Comparison of ENCODE assay signal across 8 cellular contexts in genomic region chr3:183161552-183162345, GRCh38. TPM values are rescaled to one million over a fixed set of nuclear protein-coding genes. Genes with fewer than 3 reads are reported as not detected.
DNase-seq lines count a peak whose midpoint lies in the region; ATAC-seq, FAIRE-seq and TF ChIP-seq lines count a peak whose summit lies in the region.

No MANE protein-coding gene starts in this region.

- peak overlapping the region; percentile 28 for H3K27ac Mint-ChIP-seq in activated naive CD4-positive, alpha-beta T cell treated with anti-CD3 and anti-CD28 coated beads, Interleukin-2, amount 10 ng/mL, durations not matched to agents 7 days and 5 days

- peaks cover 22% of the 10 kb centered on the region for H3K4me1 Mint-ChIP-seq in activated naive CD4-positive, alpha-beta T cell treated with anti-CD3 and anti-CD28 coated beads, Interleukin-2, amount 10 ng/mL, durations not matched to agents 7 days and 5 days

- no peak for FAIRE-seq in RCC 7860 (lab: Jason Lieb, UNC)

- H3K4me1 ChIP-seq in OCI-LY3 (ENCODE audit: low read length) (peaks cover 29% of the 10 kb centered on the region), esophagus (ENCODE audit: control insufficient read depth in 2 of 2, insufficient read depth in 2 of 2, low read length in 1 of 2) (no peaks in the 10 kb centered on the region), parathyroid adenoma (no peaks in the 10 kb centered on the region)

- peak; percentile 27 for DNase-seq in activated naive CD4-positive, alpha-beta T cell treated with anti-CD3 and anti-CD28 coated beads, Interleukin-2, amount 10 ng/mL, durations not matched to agents 7 days and 5 days
- DNase-seq in activated naive CD4-positive, alpha-beta T cell (lab: John Stamatoyannopoulos, UW) = no peak
- DNase-seq in LoVo (ENCODE audit: low spot score) = no peak
- no peak for DNase-seq in RCC 7860 (ENCODE audit: low spot score)

- WGBS in esophagus, 2 donors = 40 to 42% methylated on average over 25 of the region's 25 CpGs

- H3K9me3 Mint-ChIP-seq in activated naive CD4-positive, alpha-beta T cell treated with anti-CD3 and anti-CD28 coated beads, Interleukin-2, amount 10 ng/mL, durations not matched to agents 7 days and 5 days = no peaks in the 10 kb centered on the region

- H3K36me3 Mint-ChIP-seq in activated naive CD4-positive, alpha-beta T cell treated with anti-CD3 and anti-CD28 coated beads, Interleukin-2, amount 10 ng/mL, durations not matched to agents 7 days and 5 days = no peaks in the 10 kb centered on the region

- H3K27me3 ChIP-seq in OCI-LY3 (ENCODE audit: low read depth, low read length) = peaks cover 71% of the 10 kb centered on the region
- H3K27me3 ChIP-seq in esophagus (ENCODE audit: control insufficient read depth in 1 of 2, insufficient read depth in 2 of 2, low read length in 2 of 2) = no peaks in the 10 kb centered on the region
- no peaks in the 10 kb centered on the region for H3K27me3 ChIP-seq in parathyroid adenoma (ENCODE audit: control insufficient read depth, insufficient read depth, low read length)

- peak overlapping the region; percentile 74 for H3K4me2 ChIP-seq in OCI-LY3 (ENCODE audit: low read length)
- peak overlapping the region; percentile 95 for H3K4me2 ChIP-seq in parathyroid adenoma (ENCODE audit: low read length)

- H3K9ac ChIP-seq in OCI-LY3 (ENCODE audit: low read length) = no peak overlapping the region
- no peak overlapping the region for H3K9ac ChIP-seq in parathyroid adenoma

- CTCF ChIA-PET in activated naive CD4-positive, alpha-beta T cell treated with anti-CD3 and anti-CD28 coated beads, Interleukin-2, amount 10 ng/mL, durations not matched to agents 7 days and 5 days (lab: Charles Lee) = interaction anchor here (0.5 to 1.6 kb wide), 3 partner anchors 23 to 249 kb away, joined by 3 to 4 read pairs (median 4); no protein-coding TSS in a partner anchor

- H3K27ac ChIP-seq in OCI-LY3 (ENCODE audit: low read length) = no peak overlapping the region
- no peak overlapping the region for H3K27ac ChIP-seq in esophagus (ENCODE audit: low read depth in 2 of 2, low read length in 1 of 2)
- no peak overlapping the region for H3K27ac ChIP-seq in parathyroid adenoma

- H3K4me3 Mint-ChIP-seq in activated naive CD4-positive, alpha-beta T cell treated with anti-CD3 and anti-CD28 coated beads, Interleukin-2, amount 10 ng/mL, durations not matched to agents 7 days and 5 days = peak overlapping the region; percentile 83

- no peak for TF ChIP-seq CTCF in OCI-LY3 (IDR thresholded peaks at IDR 0.05; ENCODE audit: low read depth, low read length)
- no peak for TF ChIP-seq CTCF in parathyroid adenoma (IDR thresholded peaks at IDR 0.05)

- no peaks in the 10 kb centered on the region for H3K36me3 ChIP-seq in OCI-LY3 (replicated peaks; ENCODE audit: low read depth, low read length)
- no peaks in the 10 kb centered on the region for H3K36me3 ChIP-seq in esophagus (ENCODE audit: control insufficient read depth in 2 of 2, insufficient read depth in 2 of 2, low read length in 1 of 2)
- H3K36me3 ChIP-seq in parathyroid adenoma (ENCODE audit: control insufficient read depth, insufficient read depth, low read length) = no peaks in the 10 kb centered on the region

- peaks cover 7% of the 10 kb centered on the region for H3K27me3 Mint-ChIP-seq in activated naive CD4-positive, alpha-beta T cell treated with anti-CD3 and anti-CD28 coated beads, Interleukin-2, amount 10 ng/mL, durations not matched to agents 7 days and 5 days

- peaks cover 55% of the 10 kb centered on the region for H4K20me1 ChIP-seq in OCI-LY3 (ENCODE audit: insufficient read depth, low read length)

- H3K79me2 ChIP-seq in OCI-LY3 (ENCODE audit: low read length) (no peaks in the 10 kb centered on the region), parathyroid adenoma (no peaks in the 10 kb centered on the region)

- H3K4me3 ChIP-seq in OCI-LY3 (ENCODE audit: low read length) (peak overlapping the region; percentile 47; the same call in 1 of the 2 replicates), esophagus (ENCODE audit: low read depth in 1 of 2, low read length in 2 of 2) (peak overlapping the region; percentile 74 to 77), parathyroid adenoma (ENCODE audit: low read depth, low read length) (peak overlapping the region; percentile 68)

- no peaks in the 10 kb centered on the region for H3K9me3 ChIP-seq in OCI-LY3 (ENCODE audit: insufficient read depth, low read length)
- no peaks in the 10 kb centered on the region for H3K9me3 ChIP-seq in esophagus (ENCODE audit: control insufficient read depth in 2 of 2, insufficient read depth in 1 of 2, low read depth in 1 of 2, low read length in 1 of 2)
- H3K9me3 ChIP-seq in parathyroid adenoma (ENCODE audit: control insufficient read depth, low read length) = no peaks in the 10 kb centered on the region

- ATAC-seq in HG02678 (IDR thresholded peaks at IDR 0.05; ENCODE audit: unreplicated experiment) = peak; percentile 71

- H2AFZ ChIP-seq in OCI-LY3 (ENCODE audit: low read depth, low read length) = no peak overlapping the region
- peak overlapping the region; percentile 93 for H2AFZ ChIP-seq in parathyroid adenoma

RNA-seq across cellular contexts. Expression of gene LAMP3, which starts 0.8 kb away (rescaled TPM):
- polyA plus RNA-seq in esophagus = 1 to 10 TPM; 1.6 to 2.5 TPM
